5 cellular contexts compared by ENCODE assay signal in genomic region chr1:181528241-181528640, GRCh38. TPM values are rescaled to one million over a fixed set of nuclear protein-coding genes. Genes with fewer than 3 reads are reported as not detected.
"Had no signal": no experiment of that assay in that cellular context is flagged by ENCODE, and none has a peak within 500 bp of the region (broad histone marks: within the 10 kb centered on the region; RNA-seq: fewer than 3 reads in every experiment).

No MANE protein-coding gene starts in this region.

RNA-seq across cellular contexts. Expression of gene CACNA1E, which starts 44.9 kb away (rescaled TPM):
- total RNA-seq: suprapubic skin, thoracic aorta, tibial nerve, ureter, vagina had no signal
